8 cellular contexts compared by ENCODE assay signal in the genomic region with DNA sequence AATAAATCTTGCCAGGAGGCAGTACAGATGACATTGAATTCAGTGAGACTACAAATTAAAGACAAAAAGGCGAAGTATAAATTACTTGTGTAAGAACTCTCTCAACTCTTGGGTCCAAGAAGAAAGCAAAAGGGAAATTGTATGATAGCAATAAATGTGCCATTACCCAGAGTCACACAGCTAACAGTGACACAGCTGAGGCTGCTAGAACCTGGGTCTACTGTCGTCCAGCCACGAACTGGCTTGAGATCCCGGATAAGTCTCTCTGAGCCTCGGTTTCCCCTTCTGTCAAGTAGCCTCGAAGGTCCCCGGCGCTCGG. TPM values are rescaled to one million over a fixed set of nuclear protein-coding genes. Genes with fewer than 3 reads are reported as not detected.
DNase-seq lines count a peak whose midpoint lies in the region; ATAC-seq and TF ChIP-seq lines count a peak whose summit lies in the region.

No MANE protein-coding gene starts in this region.

- CTCF ChIA-PET in HEK293 (lab: Yijun Ruan, JAX) = interaction anchor here (0.7 to 2.4 kb wide), 18 partner anchors 10 to 1464 kb away, joined by 3 to 10 read pairs (median 4); no protein-coding TSS in a partner anchor
- CTCF ChIA-PET in T-cell (lab: Charles Lee) = interaction anchor here in 1 of 2 donors (0.7 kb wide), 1 partner anchor 440 kb away, joined by 5 read pairs; no protein-coding TSS in a partner anchor

- H3K4me1 ChIP-seq in HEK293 (ENCODE audit: control insufficient read depth, insufficient read depth, low read length) (peaks cover 20% of the 10 kb centered on the region), right cardiac atrium (ENCODE audit: control insufficient read depth, insufficient read depth, low read length) (no peaks in the 10 kb centered on the region)

- H3K4me3 Mint-ChIP-seq in T-cell = peak overlapping the region; percentile 21 to 74 (median 55)
- H3K4me3 Mint-ChIP-seq in stimulated activated naive B cell treated with anti-CD40 and anti-IgM and Interleukin-4, amounts not matched to agents 10 μg/mL and 1 μg/mL and 100 μg/mL, for 72 hours = peak overlapping the region; percentile 85 to 86

- no peaks in the 10 kb centered on the region for H3K36me3 ChIP-seq in HEK293 (ENCODE audit: control insufficient read depth in 2 of 2, insufficient read depth in 1 of 2, low read length in 2 of 2)

- no peak for TF ChIP-seq CTCF in HEK293 (tag by site-specific recombination; IDR thresholded peaks at IDR 0.05)

- no peaks in the 10 kb centered on the region for H3K27me3 ChIP-seq in right cardiac atrium (ENCODE audit: control insufficient read depth, insufficient read depth)

- ATAC-seq in T-cell (replicated peaks in 1 of 4) (peak in 1 of 4 experiments; percentile 42), right cardiac atrium (no peak)
- peak; percentile 45 to 59 for ATAC-seq in stimulated activated naive B cell treated with anti-CD40 and anti-IgM and Interleukin-4, amounts not matched to agents 10 μg/mL and 1 μg/mL and 100 μg/mL, for 72 hours (replicated peaks)

- peaks cover 52 to 57% of the 10 kb centered on the region in 2 donors for H3K27me3 Mint-ChIP-seq in T-cell
- peaks cover 22 to 27% of the 10 kb centered on the region in 2 donors for H3K27me3 Mint-ChIP-seq in stimulated activated naive B cell treated with anti-CD40 and anti-IgM and Interleukin-4, amounts not matched to agents 10 μg/mL and 1 μg/mL and 100 μg/mL, for 72 hours

- DNase-seq in T-cell = no peak
- no peak for DNase-seq in right cardiac atrium
- no peak for DNase-seq in stimulated activated naive B cell treated with anti-CD40 and anti-IgM and Interleukin-4, amounts not matched to agents 10 μg/mL and 1 μg/mL and 100 μg/mL, for 72 hours
- DNase-seq in DMS79 (lab: John Stamatoyannopoulos, UW) = no peak
- DNase-seq in stimulated activated CD4-positive, alpha-beta T cell treated with anti-CD3 and anti-CD28 coated beads, Interleukin-4, amount 100 ng/mL, for 24 hours = no peak
- no peak for DNase-seq in activated CD8-positive, alpha-beta memory T cell treated with anti-CD3 and anti-CD28 coated beads, Interleukin-2, amount 50 U/mL, for 48 hours
- no peak for DNase-seq in globus pallidus (ENCODE audit: low spot score)

- H3K4me1 Mint-ChIP-seq in T-cell = peaks cover 16 to 18% (median 17%) of the 10 kb centered on the region in 3 donors
- peaks cover 11 to 28% of the 10 kb centered on the region in 2 donors for H3K4me1 Mint-ChIP-seq in stimulated activated naive B cell treated with anti-CD40 and anti-IgM and Interleukin-4, amounts not matched to agents 10 μg/mL and 1 μg/mL and 100 μg/mL, for 72 hours

- intact Hi-C loops in right cardiac atrium (cut with DNase I) = loop anchor here in 3 of 4 donors (10.0 kb wide), 3 partner anchors 79 to 361 kb away; no protein-coding TSS in a partner anchor

- H3K9me3 ChIP-seq in HEK293 (ENCODE audit: control insufficient read depth, insufficient read depth, low read depth, low read length) = no peaks in the 10 kb centered on the region
- H3K9me3 ChIP-seq in right cardiac atrium (ENCODE audit: control insufficient read depth, low read length) = no peaks in the 10 kb centered on the region

- POLR2A ChIA-PET in HEK293 (lab: Yijun Ruan, JAX) (no interaction called here), T-cell (lab: Charles Lee) (no interaction called here)

- no peak overlapping the region for H3K27ac Mint-ChIP-seq in T-cell
- no peak overlapping the region for H3K27ac Mint-ChIP-seq in stimulated activated naive B cell treated with anti-CD40 and anti-IgM and Interleukin-4, amounts not matched to agents 10 μg/mL and 1 μg/mL and 100 μg/mL, for 72 hours

- H3K4me3 ChIP-seq in HEK293 (ENCODE audit: low read depth, low read length) (peak overlapping the region; percentile 80), right cardiac atrium (ENCODE audit: low read length) (peak overlapping the region; percentile 80)

- WGBS in right cardiac atrium = 6% methylated on average over 9 of the region's 9 CpGs

- H3K36me3 Mint-ChIP-seq in T-cell = no peaks in the 10 kb centered on the region
- H3K36me3 Mint-ChIP-seq in stimulated activated naive B cell treated with anti-CD40 and anti-IgM and Interleukin-4, amounts not matched to agents 10 μg/mL and 1 μg/mL and 100 μg/mL, for 72 hours = peaks cover 0 to 1% of the 10 kb centered on the region in 2 donors

- H3K27ac ChIP-seq in HEK293 (ENCODE audit: extremely low read depth, low read depth, low read length) (peak overlapping the region; percentile 58; the same call in 1 of the 2 replicates), right cardiac atrium (ENCODE audit: low read length) (peak overlapping the region; percentile 29)

- H3K9me3 Mint-ChIP-seq in T-cell = no peaks in the 10 kb centered on the region
- no peaks in the 10 kb centered on the region for H3K9me3 Mint-ChIP-seq in stimulated activated naive B cell treated with anti-CD40 and anti-IgM and Interleukin-4, amounts not matched to agents 10 μg/mL and 1 μg/mL and 100 μg/mL, for 72 hours

TF ChIP-seq in HEK293, 187 proteins besides CTCF, POLR2A, EP300 and RAD21:
- TF ChIP-seq, protein P1, sequence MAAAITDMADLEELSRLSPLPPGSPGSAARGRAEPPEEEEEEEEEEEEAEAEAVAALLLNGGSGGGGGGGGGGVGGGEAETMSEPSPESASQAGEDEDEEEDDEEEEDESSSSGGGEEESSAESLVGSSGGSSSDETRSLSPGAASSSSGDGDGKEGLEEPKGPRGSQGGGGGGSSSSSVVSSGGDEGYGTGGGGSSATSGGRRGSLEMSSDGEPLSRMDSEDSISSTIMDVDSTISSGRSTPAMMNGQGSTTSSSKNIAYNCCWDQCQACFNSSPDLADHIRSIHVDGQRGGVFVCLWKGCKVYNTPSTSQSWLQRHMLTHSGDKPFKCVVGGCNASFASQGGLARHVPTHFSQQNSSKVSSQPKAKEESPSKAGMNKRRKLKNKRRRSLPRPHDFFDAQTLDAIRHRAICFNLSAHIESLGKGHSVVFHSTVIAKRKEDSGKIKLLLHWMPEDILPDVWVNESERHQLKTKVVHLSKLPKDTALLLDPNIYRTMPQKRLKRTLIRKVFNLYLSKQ (tag by site-specific recombination; IDR thresholded peaks at IDR 0.05; ENCODE audit: borderline replicate concordance) = no peak
- no peak for TF ChIP-seq PRDM1 (tag by site-specific recombination; IDR thresholded peaks at IDR 0.05)
- TF ChIP-seq ZNF426 (tag by site-specific recombination; IDR thresholded peaks at IDR 0.05) = no peak
- TF ChIP-seq KLF1 (tag by site-specific recombination; IDR thresholded peaks at IDR 0.05) = no peak
- no peak for TF ChIP-seq ZSCAN23 (tag by site-specific recombination; IDR thresholded peaks at IDR 0.05)
- no peak for TF ChIP-seq ZNF423 (tag by site-specific recombination; IDR thresholded peaks at IDR 0.05)
- TF ChIP-seq ZNF335 (tag by site-specific recombination; conservative IDR thresholded peaks at IDR 0.05) = peak; percentile 80
- TF ChIP-seq, protein P2, sequence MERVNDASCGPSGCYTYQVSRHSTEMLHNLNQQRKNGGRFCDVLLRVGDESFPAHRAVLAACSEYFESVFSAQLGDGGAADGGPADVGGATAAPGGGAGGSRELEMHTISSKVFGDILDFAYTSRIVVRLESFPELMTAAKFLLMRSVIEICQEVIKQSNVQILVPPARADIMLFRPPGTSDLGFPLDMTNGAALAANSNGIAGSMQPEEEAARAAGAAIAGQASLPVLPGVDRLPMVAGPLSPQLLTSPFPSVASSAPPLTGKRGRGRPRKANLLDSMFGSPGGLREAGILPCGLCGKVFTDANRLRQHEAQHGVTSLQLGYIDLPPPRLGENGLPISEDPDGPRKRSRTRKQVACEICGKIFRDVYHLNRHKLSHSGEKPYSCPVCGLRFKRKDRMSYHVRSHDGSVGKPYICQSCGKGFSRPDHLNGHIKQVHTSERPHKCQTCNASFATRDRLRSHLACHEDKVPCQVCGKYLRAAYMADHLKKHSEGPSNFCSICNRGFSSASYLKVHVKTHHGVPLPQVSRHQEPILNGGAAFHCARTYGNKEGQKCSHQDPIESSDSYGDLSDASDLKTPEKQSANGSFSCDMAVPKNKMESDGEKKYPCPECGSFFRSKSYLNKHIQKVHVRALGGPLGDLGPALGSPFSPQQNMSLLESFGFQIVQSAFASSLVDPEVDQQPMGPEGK (tag by site-specific recombination; IDR thresholded peaks at IDR 0.05) = no peak

RNA-seq across cellular contexts. Expression of gene ROR1, which starts 0.4 kb away (rescaled TPM):
- total RNA-seq in T-cell (1 to 10 TPM in 1 of 5 donors, under 1 TPM in 3, not detected in 1; 0.15 to 2.0 (median 0.33) TPM), right cardiac atrium (10 to 100 TPM; 10.6 to 32.5 (median 13.5) TPM)
- polyA plus RNA-seq in right cardiac atrium = 3.4 TPM

Comparison
In these comparisons a context has a peak if more than half of its experiments do, and no peak if none do; other contexts are left out.
1. ATAC-seq: peak in stimulated activated naive B cell treated with anti-CD40 and anti-IgM and Interleukin-4, amounts not matched to agents 10 μg/mL and 1 μg/mL and 100 μg/mL, for 72 hours (2 of 2); none in right cardiac atrium (0 of 2).